In genomic region chr18:58934933-58935577, GRCh38 we compare ENCODE assay signal across 24 cellular contexts.
"Had no signal": no experiment of that assay in that cellular context is flagged by ENCODE, and none has a peak within 500 bp of the region (broad histone marks: within the 10 kb centered on the region; RNA-seq: fewer than 3 reads in every experiment).

No MANE protein-coding gene starts in this region.

- H3K27ac Mint-ChIP-seq: activated naive CD8-positive, alpha-beta T cell treated with anti-CD3 and anti-CD28 coated beads, Interleukin-2, amount 50 U/mL, for 24 hours; stimulated activated memory B cell treated with anti-CD40 and anti-IgM and Interleukin-4, amounts not matched to agents 10 μg/mL and 1 μg/mL and 100 μg/mL, for 72 hours; T-cell; T-helper 2 cell treated with Interferon-gamma antibody and Interleukin-4, amounts not matched to agents 5 μg/mL and 100 μg/mL, for 36 hours had no signal

- H3K4me3 Mint-ChIP-seq: activated naive CD8-positive, alpha-beta T cell treated with anti-CD3 and anti-CD28 coated beads, Interleukin-2, amount 50 U/mL, for 24 hours; neural crest cell; stimulated activated memory B cell treated with anti-CD40 and anti-IgM and Interleukin-4, amounts not matched to agents 10 μg/mL and 1 μg/mL and 100 μg/mL, for 72 hours; T-cell; T-helper 2 cell treated with Interferon-gamma antibody and Interleukin-4, amounts not matched to agents 5 μg/mL and 100 μg/mL, for 36 hours had no signal

- H3K27me3 Mint-ChIP-seq: stimulated activated memory B cell treated with anti-CD40 and anti-IgM and Interleukin-4, amounts not matched to agents 10 μg/mL and 1 μg/mL and 100 μg/mL, for 72 hours had no signal

- H3K4me3 ChIP-seq: mucosa of descending colon, sigmoid colon, smooth muscle cell, stomach, transverse colon had no signal

- H3K36me3 Mint-ChIP-seq: T-cell had no signal

- DNase-seq: activated CD4-positive, alpha-beta T cell treated with anti-CD3 and anti-CD28 coated beads, Interleukin-2, amount 50 U/mL, for 4 hours; activated CD8-positive, alpha-beta memory T cell treated with anti-CD3 and anti-CD28 coated beads for 24 hours; activated CD8-positive, alpha-beta memory T cell treated with anti-CD3 and anti-CD28 coated beads, Interleukin-2, amount 50 U/mL, for 4 hours; activated effector memory CD4-positive, alpha-beta T cell treated with Interleukin-2 at 50 U/mL for 16 hours; activated naive CD4-positive, alpha-beta T cell treated with anti-CD3 and anti-CD28 coated beads, Interleukin-2, amount 50 U/mL, for 16 hours; activated naive CD8-positive, alpha-beta T cell treated with anti-CD3 and anti-CD28 coated beads, Interleukin-2, amount 50 U/mL, for 24 hours; activated T-cell treated with anti-CD3 and anti-CD28 coated beads, Interleukin-2, amount 50 U/mL, for 48 hours; caudate nucleus; effector memory CD4-positive, alpha-beta T cell; hippocampal formation; mesenchymal stem cell; mucosa of descending colon; occipital lobe; sigmoid colon; stimulated activated CD4-positive, alpha-beta T cell treated with anti-CD3 and anti-CD28 coated beads, Interleukin-15, amount 100 ng/mL, for 24 hours; stomach; T-cell; transverse colon had no signal

- ATAC-seq: activated naive CD8-positive, alpha-beta T cell treated with anti-CD3 and anti-CD28 coated beads, Interleukin-2, amount 50 U/mL, for 24 hours; esophagus mucosa; mucosa of descending colon; SK-N-SH treated with all-trans-retinoic acid at 6 μM for 48 hours; stimulated activated memory B cell treated with anti-CD40 and anti-IgM and Interleukin-4, amounts not matched to agents 10 μg/mL and 1 μg/mL and 100 μg/mL, for 72 hours; T-cell had no signal

- H3K36me3 ChIP-seq: transverse colon had no signal

- H3K9me3 ChIP-seq: mucosa of descending colon, sigmoid colon, stomach, transverse colon had no signal

- H3K9me3 Mint-ChIP-seq: activated naive CD8-positive, alpha-beta T cell treated with anti-CD3 and anti-CD28 coated beads, Interleukin-2, amount 50 U/mL, for 24 hours; T-cell; T-helper 2 cell treated with Interferon-gamma antibody and Interleukin-4, amounts not matched to agents 5 μg/mL and 100 μg/mL, for 36 hours had no signal

- H3K27ac ChIP-seq: sigmoid colon, stomach had no signal
